In the genomic region with DNA sequence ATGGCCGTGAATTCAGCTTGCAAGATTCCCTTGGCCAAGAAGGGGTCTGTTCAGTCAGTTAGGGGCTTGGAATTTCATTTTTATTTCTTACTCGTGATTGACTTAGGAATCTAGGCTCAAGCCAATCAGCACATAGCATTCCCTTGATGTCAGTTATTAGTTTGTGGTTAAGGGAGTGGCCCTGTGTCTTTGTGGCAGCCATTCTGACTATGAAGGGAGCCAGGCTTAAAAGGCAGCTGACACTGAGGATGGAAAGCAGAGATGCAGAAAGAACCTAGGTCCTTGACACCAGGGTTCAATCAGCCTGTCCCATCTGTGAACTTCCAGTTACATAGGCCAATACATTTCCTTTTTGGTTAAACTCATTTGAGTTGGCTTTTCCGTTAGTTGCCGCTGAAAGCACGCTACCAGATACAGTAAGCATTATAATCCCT, we compare ENCODE assay signal across 11 cellular contexts. TPM values are rescaled to one million over a fixed set of nuclear protein-coding genes. Genes with fewer than 3 reads are reported as not detected.
A peak's percentile ranks its signal among the peaks of the same experiment; 100 is the strongest.
DNase-seq lines count a peak whose midpoint lies in the region; ATAC-seq and TF ChIP-seq lines count a peak whose summit lies in the region.
"Had no signal": no experiment of that assay in that cellular context is flagged by ENCODE, and none has a peak within 500 bp of the region (broad histone marks: within the 10 kb centered on the region; RNA-seq: fewer than 3 reads in every experiment).

No MANE protein-coding gene starts in this region.

- no peaks in the 10 kb centered on the region for H4K20me1 ChIP-seq in DND-41 (ENCODE audit: insufficient read depth, low read length)
- H4K20me1 ChIP-seq in Loucy (ENCODE audit: insufficient read depth, low read length, poor library complexity, severe bottlenecking), result no peaks in the 10 kb centered on the region

- H3K27ac Mint-ChIP-seq in stimulated activated naive CD8-positive, alpha-beta T cell treated with anti-CD3 and anti-CD28 coated beads, Interleukin-15, amount 100 ng/mL, for 72 hours, result peak overlapping the region in 1 of 2 donors; percentile 72

- H2AFZ ChIP-seq in DND-41 (ENCODE audit: low read depth, low read length) (no peak overlapping the region), Loucy (ENCODE audit: low read length) (peak overlapping the region; percentile 32)

- no peaks in the 10 kb centered on the region for H3K79me2 ChIP-seq in DND-41 (ENCODE audit: insufficient read depth, low read length)
- H3K79me2 ChIP-seq in Loucy (ENCODE audit: insufficient read depth, low read length), result no peaks in the 10 kb centered on the region

- H3K27ac ChIP-seq in DND-41 (ENCODE audit: low read length), result peak overlapping the region; percentile 46; the same call in 1 of the 2 replicates
- no peak overlapping the region for H3K27ac ChIP-seq in heart right ventricle
- H3K27ac ChIP-seq: HL-60 had no signal

- H3K9me3 ChIP-seq in DND-41 (ENCODE audit: insufficient read depth, low read length, severe bottlenecking), result no peaks in the 10 kb centered on the region
- H3K9me3 ChIP-seq in Loucy (ENCODE audit: insufficient read depth, low read depth, low read length), result no peaks in the 10 kb centered on the region
- H3K9me3 ChIP-seq in heart right ventricle, result peaks cover 0 to 9% (median 0%) of the 10 kb centered on the region in 11 donors

- no peak overlapping the region for H3K4me3 ChIP-seq in DND-41 (ENCODE audit: low read depth in 1 of 2, low read length in 2 of 2)
- peak overlapping the region; percentile 69 for H3K4me3 ChIP-seq in Loucy (ENCODE audit: low read length, poor library complexity, severe bottlenecking)
- H3K4me3 ChIP-seq in heart right ventricle, result no peak overlapping the region

- H3F3A ChIP-seq in Loucy (ENCODE audit: low read depth), result peaks cover 4% of the 10 kb centered on the region; the same call in 1 of the 2 replicates

- H3K4me2 ChIP-seq in DND-41 (ENCODE audit: insufficient read depth, low read length) (no peak overlapping the region), Loucy (ENCODE audit: low read depth, low read length, poor library complexity, severe bottlenecking) (peak overlapping the region; percentile 73)

- H3K4me1 Mint-ChIP-seq in stimulated activated naive CD8-positive, alpha-beta T cell treated with anti-CD3 and anti-CD28 coated beads, Interleukin-15, amount 100 ng/mL, for 72 hours, result peaks cover 58% of the 10 kb centered on the region

- peaks cover 54% of the 10 kb centered on the region for H3K4me1 ChIP-seq in DND-41 (ENCODE audit: insufficient read depth, low read length)
- peaks cover 49% of the 10 kb centered on the region for H3K4me1 ChIP-seq in Loucy (ENCODE audit: insufficient read depth, low read length, poor library complexity, severe bottlenecking)
- peaks cover 0 to 48% (median 18%) of the 10 kb centered on the region in 9 donors for H3K4me1 ChIP-seq in heart right ventricle

- H3K36me3 ChIP-seq in DND-41 (ENCODE audit: insufficient read depth, low read length) (no peaks in the 10 kb centered on the region), Loucy (ENCODE audit: insufficient read depth, low read length) (no peaks in the 10 kb centered on the region), heart right ventricle (no peaks in the 10 kb centered on the region)

- peak; percentile 27 for ATAC-seq in DND-41 (ENCODE audit: insufficient read depth, low read depth)
- no peak for ATAC-seq in GM18502 (IDR thresholded peaks at IDR 0.05; ENCODE audit: poor library complexity, unreplicated experiment)
- ATAC-seq in heart right ventricle, result no peak
- ATAC-seq in stimulated activated naive CD8-positive, alpha-beta T cell treated with anti-CD3 and anti-CD28 coated beads, Interleukin-15, amount 100 ng/mL, for 72 hours, result no peak

- no peaks in the 10 kb centered on the region for H3K27me3 Mint-ChIP-seq in stimulated activated naive CD8-positive, alpha-beta T cell treated with anti-CD3 and anti-CD28 coated beads, Interleukin-15, amount 100 ng/mL, for 72 hours

- H3K27me3 ChIP-seq in DND-41 (ENCODE audit: insufficient read depth, low read length, poor library complexity) (no peaks in the 10 kb centered on the region), Loucy (ENCODE audit: insufficient read depth, low read length, poor library complexity, severe bottlenecking) (no peaks in the 10 kb centered on the region), heart right ventricle (no peaks in the 10 kb centered on the region)

- H3K9me3 Mint-ChIP-seq in stimulated activated naive CD8-positive, alpha-beta T cell treated with anti-CD3 and anti-CD28 coated beads, Interleukin-15, amount 100 ng/mL, for 72 hours, result peaks cover 0 to 5% of the 10 kb centered on the region in 2 donors

- intact Hi-C loops in heart right ventricle (cut with DNase I), result loop anchor here in 2 of 10 donors (5.0 to 10.0 kb wide), 3 partner anchors 51 to 429 kb away; a partner anchor contains a TSS

- H3K9me2 ChIP-seq in Loucy (replicated peaks; ENCODE audit: low read depth, low read length), result no peaks in the 10 kb centered on the region

- peak overlapping the region in 1 of 2 donors; percentile 77 for H3K4me3 Mint-ChIP-seq in stimulated activated naive CD8-positive, alpha-beta T cell treated with anti-CD3 and anti-CD28 coated beads, Interleukin-15, amount 100 ng/mL, for 72 hours

- peak; percentile 45 for DNase-seq in DND-41
- DNase-seq in amniotic stem cell (lab: John Stamatoyannopoulos, UW), result peak; percentile 2
- DNase-seq in mesenteric fat pad (ENCODE audit: low spot score), result peak; percentile 3
- DNase-seq in NCI-H345 treated with DMSO at 0.1 percent for 48 hours (lab: John Stamatoyannopoulos, UW; ENCODE audit: unreplicated experiment), result no peak
- DNase-seq in heart right ventricle, result no peak
- DNase-seq in stimulated activated naive CD8-positive, alpha-beta T cell treated with anti-CD3 and anti-CD28 coated beads, Interleukin-15, amount 100 ng/mL, for 72 hours, result no peak
- DNase-seq: left ventricle myocardium superior; NK-92 treated with Interleukin-12 subunit alpha and Interleukin-12 subunit beta, amount 100 ng/mL, for 24 hours had no signal

- H3K9ac ChIP-seq in DND-41 (ENCODE audit: low read depth, low read length) (no peak overlapping the region), Loucy (ENCODE audit: low read depth, low read length, poor library complexity, severe bottlenecking) (peak overlapping the region; percentile 61)

- WGBS in heart right ventricle, 2 donors, result 60 to 74% methylated on average over 5 of the region's 5 CpGs

- TF ChIP-seq CTCF in DND-41 (IDR thresholded peaks at IDR 0.05; ENCODE audit: borderline replicate concordance, extremely low read depth, low read length, poor library complexity, severe bottlenecking) (no peak), Loucy (conservative IDR thresholded peaks at IDR 0.05; ENCODE audit: low read length) (no peak), heart right ventricle (IDR thresholded peaks at IDR 0.05) (no peak)

RNA-seq across cellular contexts. Expression of a gene that starts 48.1 kb away (rescaled TPM):
- 28.8 TPM for total RNA-seq in mesenteric fat pad
- total RNA-seq in heart right ventricle, result 10 to 100 TPM; 25.2 to 40.8 (median 32.7) TPM
- polyA plus RNA-seq in heart right ventricle, result 10 to 100 TPM; 17.2 to 81.6 TPM

RNA-seq across cellular contexts. Expression of a gene that starts 54.6 kb away (rescaled TPM):
- total RNA-seq in mesenteric fat pad (42.2 TPM), heart right ventricle (10 to 100 TPM; 29.4 to 41.6 (median 35.9) TPM)
- polyA plus RNA-seq in heart right ventricle, result 10 to 100 TPM; 10.0 to 17.2 TPM

Comparison
In these comparisons a context has a peak if more than half of its experiments do, and no peak if none do; other contexts are left out.
1. DNase-seq: peak in DND-41 (single experiment), amniotic stem cell (single experiment) and mesenteric fat pad (single experiment); none in NCI-H345 treated with DMSO at 0.1 percent for 48 hours (single experiment), heart right ventricle (0 of 2) and stimulated activated naive CD8-positive, alpha-beta T cell treated with anti-CD3 and anti-CD28 coated beads, Interleukin-15, amount 100 ng/mL, for 72 hours (0 of 2).